Comparison of ENCODE assay signal across 11 cellular contexts in genomic region chr6:36616888-36617521, GRCh38. TPM values are rescaled to one million over a fixed set of nuclear protein-coding genes. Genes with fewer than 3 reads are reported as not detected.
A peak's percentile ranks its signal among the peaks of the same experiment; 100 is the strongest.
DNase-seq lines count a peak whose midpoint lies in the region; ATAC-seq and TF ChIP-seq lines count a peak whose summit lies in the region.
"Had no signal": no experiment of that assay in that cellular context is flagged by ENCODE, and none has a peak within 500 bp of the region (broad histone marks: within the 10 kb centered on the region; RNA-seq: fewer than 3 reads in every experiment).

No MANE protein-coding gene starts in this region.

- H3K27me3 ChIP-seq in PC-3 (ENCODE audit: low read length) (no peaks in the 10 kb centered on the region), skeletal muscle tissue (ENCODE audit: control insufficient read depth in 3 of 3, insufficient read depth in 3 of 3, low read length in 3 of 3) (no peaks in the 10 kb centered on the region)

- peak; percentile 39 for DNase-seq in NCI-H2107 treated with DMSO at 0.1 percent for 48 hours (lab: John Stamatoyannopoulos, UW; ENCODE audit: unreplicated experiment)
- no peak for DNase-seq in NCI-H2107 (lab: John Stamatoyannopoulos, UW)
- DNase-seq in PC-3 = peak; percentile 95
- DNase-seq in activated T-helper 2 cell treated with anti-CD3 and anti-CD28 coated beads, Interferon-gamma antibody, Interleukin-2, Interleukin-4, amounts not matched to agents 10 μg/mL and 5 μg/mL and 100 μg/mL, durations not matched to agents 14 hours and 24 hours and 36 hours (ENCODE audit: low spot score) = no peak
- DNase-seq in epidermal melanocyte (ENCODE audit: insufficient read length, low spot score) = no peak
- DNase-seq: SW 1271 had no signal

- H3K27ac Mint-ChIP-seq in activated T-helper 2 cell treated with anti-CD3 and anti-CD28 coated beads, Interferon-gamma antibody, Interleukin-2, Interleukin-4, amounts not matched to agents 10 μg/mL and 5 μg/mL and 100 μg/mL, durations not matched to agents 14 hours and 24 hours and 36 hours = no peak overlapping the region

- H3K4me3 Mint-ChIP-seq in activated T-helper 2 cell treated with anti-CD3 and anti-CD28 coated beads, Interferon-gamma antibody, Interleukin-2, Interleukin-4, amounts not matched to agents 10 μg/mL and 5 μg/mL and 100 μg/mL, durations not matched to agents 14 hours and 24 hours and 36 hours (ENCODE audit: low read depth) = no peak overlapping the region
- H3K4me3 Mint-ChIP-seq: neural crest cell had no signal

- ATAC-seq in PC-3 = peak; percentile 94
- ATAC-seq in esophagus mucosa = peak; percentile 92
- no peak for ATAC-seq in GM18498 (IDR thresholded peaks at IDR 0.05; ENCODE audit: unreplicated experiment)

- no peaks in the 10 kb centered on the region for H3K27me3 Mint-ChIP-seq in activated T-helper 2 cell treated with anti-CD3 and anti-CD28 coated beads, Interferon-gamma antibody, Interleukin-2, Interleukin-4, amounts not matched to agents 10 μg/mL and 5 μg/mL and 100 μg/mL, durations not matched to agents 14 hours and 24 hours and 36 hours (ENCODE audit: low read depth)

- 0 out of 2 replicates have a peak, but pooled peaks cover 4% of the 10 kb centered on the region for H4K20me1 ChIP-seq in PC-3 (ENCODE audit: low read length)

- no peaks in the 10 kb centered on the region for H3K9me3 ChIP-seq in PC-3 (ENCODE audit: low read length)
- no peaks in the 10 kb centered on the region for H3K9me3 ChIP-seq in skeletal muscle tissue (ENCODE audit: control insufficient read depth in 3 of 3, low read length in 3 of 3)
- H3K9me3 ChIP-seq: thoracic aorta had no signal

- H3K27ac ChIP-seq in PC-3 (ENCODE audit: low read length) (peak overlapping the region; percentile 71), skeletal muscle tissue (ENCODE audit: low read depth, low read length) (peak overlapping the region; percentile 48)
- H3K27ac ChIP-seq: thoracic aorta had no signal

- no peak overlapping the region for H3K4me3 ChIP-seq in PC-3 (ENCODE audit: low read length)
- H3K4me3 ChIP-seq in skeletal muscle tissue (ENCODE audit: low read length in 3 of 3) = peak overlapping the region in 1 of 3 donors; percentile 6
- H3K4me3 ChIP-seq: thoracic aorta had no signal

- H3K9ac ChIP-seq in PC-3 (ENCODE audit: low read length) = peak overlapping the region; percentile 4; the same call in 1 of the 2 replicates
- no peak overlapping the region for H3K9ac ChIP-seq in skeletal muscle tissue (ENCODE audit: low read depth in 1 of 3, low read length in 3 of 3)

- H3K9me2 ChIP-seq in PC-3 (replicated peaks; ENCODE audit: low read length) = no peaks in the 10 kb centered on the region

- H3K4me1 ChIP-seq in PC-3 (ENCODE audit: insufficient read depth, low read length) (peaks cover 17% of the 10 kb centered on the region), skeletal muscle tissue (ENCODE audit: control insufficient read depth in 3 of 3, insufficient read depth in 3 of 3, low read length in 3 of 3) (peaks cover 11 to 16% (median 15%) of the 10 kb centered on the region in 3 donors)

- H2AFZ ChIP-seq in PC-3 (ENCODE audit: low read length) = no peak overlapping the region

- H3F3A ChIP-seq in PC-3 (ENCODE audit: low read length, unreplicated experiment) = peaks cover 7% of the 10 kb centered on the region

- POLR2A ChIA-PET in PC-3 (lab: Charles Lee; ENCODE audit: unreplicated experiment) = interaction anchor here (1.0 kb wide), 1 partner anchor 61 kb away, joined by 4 read pairs; the partner anchor contains the start of gene CDKN1A

- no peaks in the 10 kb centered on the region for H3K9me3 Mint-ChIP-seq in activated T-helper 2 cell treated with anti-CD3 and anti-CD28 coated beads, Interferon-gamma antibody, Interleukin-2, Interleukin-4, amounts not matched to agents 10 μg/mL and 5 μg/mL and 100 μg/mL, durations not matched to agents 14 hours and 24 hours and 36 hours
- H3K9me3 Mint-ChIP-seq: neural crest cell had no signal

- intact Hi-C loops in PC-3 (cut with micrococcal nuclease) = loop anchor here (2.0 to 10.0 kb wide), 2 partner anchors 108 to 142 kb away; no protein-coding TSS in a partner anchor
- intact Hi-C loops in activated T-helper 2 cell treated with anti-CD3 and anti-CD28 coated beads, Interferon-gamma antibody, Interleukin-2, Interleukin-4, amounts not matched to agents 10 μg/mL and 5 μg/mL and 100 μg/mL, durations not matched to agents 14 hours and 24 hours and 36 hours (cut with micrococcal nuclease) = no loop called here

- no peak for TF ChIP-seq CTCF in PC-3 (conservative IDR thresholded peaks at IDR 0.05; ENCODE audit: low read depth, low read length)

- no TSS peak for BruUV-seq in PC-3 (replicated peaks; lab: Mats Ljungman, UMichigan)

- peaks cover 24% of the 10 kb centered on the region for H3K36me3 Mint-ChIP-seq in activated T-helper 2 cell treated with anti-CD3 and anti-CD28 coated beads, Interferon-gamma antibody, Interleukin-2, Interleukin-4, amounts not matched to agents 10 μg/mL and 5 μg/mL and 100 μg/mL, durations not matched to agents 14 hours and 24 hours and 36 hours (ENCODE audit: low read depth)

- H3K4me1 Mint-ChIP-seq in activated T-helper 2 cell treated with anti-CD3 and anti-CD28 coated beads, Interferon-gamma antibody, Interleukin-2, Interleukin-4, amounts not matched to agents 10 μg/mL and 5 μg/mL and 100 μg/mL, durations not matched to agents 14 hours and 24 hours and 36 hours (ENCODE audit: low read depth) = peaks cover 5% of the 10 kb centered on the region
- H3K4me1 Mint-ChIP-seq: neural crest cell had no signal

- no peaks in the 10 kb centered on the region for H3K79me2 ChIP-seq in PC-3 (ENCODE audit: low read length)

- H3K36me3 ChIP-seq in PC-3 (ENCODE audit: low read depth, low read length) (peaks cover 5% of the 10 kb centered on the region; the same call in 1 of the 2 replicates), skeletal muscle tissue (ENCODE audit: control insufficient read depth in 3 of 3, insufficient read depth in 3 of 3, low read length in 3 of 3) (peaks cover 7 to 13% (median 12%) of the 10 kb centered on the region in 3 donors)

- peak overlapping the region; percentile 25 for H3K4me2 ChIP-seq in PC-3 (ENCODE audit: low read length)

- CTCF ChIA-PET in PC-3 (lab: Charles Lee) = interaction anchor here (0.5 kb wide), 1 partner anchor 502 kb away, joined by 3 read pairs; no protein-coding TSS in a partner anchor

RNA-seq across cellular contexts. Expression of gene SRSF3, which starts 22.8 kb away (rescaled TPM):
- total RNA-seq in PC-3 (2014; rRNA removed) (206 and 297 TPM in 2 replicates), esophagus mucosa (216 TPM), skeletal muscle tissue (144 TPM)
- total RNA-seq in activated T-helper 2 cell treated with anti-CD3 and anti-CD28 coated beads, Interferon-gamma antibody, Interleukin-2, Interleukin-4, amounts not matched to agents 10 μg/mL and 5 μg/mL and 100 μg/mL, durations not matched to agents 14 hours and 24 hours and 36 hours = 512 and 541 TPM in 2 replicates

Comparison
In these comparisons a context has a peak if more than half of its experiments do, and no peak if none do; other contexts are left out.
1. DNase-seq: peak in NCI-H2107 treated with DMSO at 0.1 percent for 48 hours (single experiment) and PC-3 (single experiment); none in NCI-H2107 (single experiment), activated T-helper 2 cell treated with anti-CD3 and anti-CD28 coated beads, Interferon-gamma antibody, Interleukin-2, Interleukin-4, amounts not matched to agents 10 μg/mL and 5 μg/mL and 100 μg/mL, durations not matched to agents 14 hours and 24 hours and 36 hours (single experiment) and epidermal melanocyte (single experiment).